In genomic region chr4:151417164-151417571, GRCh38 we compare ENCODE assay signal across 17 cellular contexts. TPM values are rescaled to one million over a fixed set of nuclear protein-coding genes. Genes with fewer than 3 reads are reported as not detected.
DNase-seq lines count a peak whose midpoint lies in the region; ATAC-seq, FAIRE-seq and TF ChIP-seq lines count a peak whose summit lies in the region.
"Had no signal": no experiment of that assay in that cellular context is flagged by ENCODE, and none has a peak within 500 bp of the region (broad histone marks: within the 10 kb centered on the region; RNA-seq: fewer than 3 reads in every experiment).

No MANE protein-coding gene starts in this region.

- SMC1A ChIA-PET in GM12878 (lab: Charles Lee; ENCODE audit: uncharacterized antibody, unreplicated experiment) = no interaction called here

- DNase-seq in DND-41 = no peak
- DNase-seq in IMR-90 = no peak
- DNase-seq in GM12878 (ENCODE audit: low read depth, low spot score) = no peak
- DNase-seq in iPS-NIHi11 (ENCODE audit: low spot score) = no peak
- DNase-seq in foreskin melanocyte = no peak
- no peak for DNase-seq in endodermal cell
- no peak for DNase-seq in central memory CD4-positive, alpha-beta T cell
- DNase-seq: activated naive CD4-positive, alpha-beta T cell; caudate nucleus; NCI-H1930; psoas muscle; stimulated activated CD4-positive, alpha-beta T cell treated with anti-CD3 and anti-CD28 coated beads, Interleukin-1b, Interleukin-23, amount 100 ng/mL, for 48 hours had no signal

- no TSS peak for BruUV-seq in IMR-90 (replicated peaks; lab: Mats Ljungman, UMichigan)
- no TSS peak for BruUV-seq in GM12878 (replicated peaks; lab: Mats Ljungman, UMichigan)

- H3K23ac ChIP-seq in IMR-90 (ENCODE audit: low read depth, low read length) = no peak overlapping the region

- no peak overlapping the region for H3K27ac ChIP-seq in DND-41 (ENCODE audit: low read length)
- no peak overlapping the region for H3K27ac ChIP-seq in IMR-90 (ENCODE audit: insufficient read depth, low read length)
- no peak overlapping the region for H3K27ac ChIP-seq in GM12878 (ENCODE audit: control insufficient read depth, insufficient read depth)
- H3K27ac ChIP-seq in iPS-18a (ENCODE audit: low read length) = peak overlapping the region; percentile 3
- H3K27ac ChIP-seq in endodermal cell (ENCODE audit: low read depth, low read length) = no peak overlapping the region
- H3K27ac ChIP-seq: KMS-11, vagina had no signal

- in situ Hi-C loops in IMR-90 (cut with MboI; ENCODE audit: low sequenced_read_pairs) (no loop called here), GM12878 (cut with MboI) (no loop called here)

- no peak overlapping the region for H2BK5ac ChIP-seq in IMR-90 (ENCODE audit: low read depth, low read length, poor library complexity, severe bottlenecking)

- no peak overlapping the region for H3K27ac Mint-ChIP-seq in endodermal cell
- H3K27ac Mint-ChIP-seq: B cell had no signal

- H3K4ac ChIP-seq in IMR-90 (ENCODE audit: low read depth, low read length) = no peak overlapping the region

- TF ChIP-seq CTCF in DND-41 (IDR thresholded peaks at IDR 0.05; ENCODE audit: borderline replicate concordance, extremely low read depth, low read length, poor library complexity, severe bottlenecking) = no peak
- TF ChIP-seq CTCF in IMR-90 (conservative IDR thresholded peaks at IDR 0.05; ENCODE audit: low read depth, low read length) = no peak
- no peak for TF ChIP-seq CTCF in GM12878 (IDR thresholded peaks at IDR 0.05 in 2 of 3, conservative IDR thresholded peaks at IDR 0.05 in 1 of 3; ENCODE audit: control insufficient read depth in 2 of 3, extremely low read depth in 1 of 3, insufficient read depth in 1 of 3, low read depth in 3 of 3, low read length in 3 of 3)
- TF ChIP-seq CTCF in endodermal cell (conservative IDR thresholded peaks at IDR 0.05) = no peak

- no peak overlapping the region for H3K9ac ChIP-seq in DND-41 (ENCODE audit: low read depth, low read length)
- no peak overlapping the region for H3K9ac ChIP-seq in IMR-90 (ENCODE audit: low read depth, low read length)
- no peak overlapping the region for H3K9ac ChIP-seq in GM12878 (ENCODE audit: control insufficient read depth, insufficient read depth, low read length)
- H3K9ac ChIP-seq in iPS-18a (ENCODE audit: low read length) = no peak overlapping the region
- H3K9ac ChIP-seq in endodermal cell (ENCODE audit: extremely low read depth, low read length, poor library complexity, severe bottlenecking) = no peak overlapping the region
- H3K9ac ChIP-seq: KMS-11 had no signal

- RAD21 ChIA-PET in GM12878 (lab: Charles Lee; ENCODE audit: unreplicated experiment) = no interaction called here

- H3K9me1 ChIP-seq in IMR-90 (ENCODE audit: insufficient read depth, low read length) = peaks cover 3% of the 10 kb centered on the region

- H2BK20ac ChIP-seq in IMR-90 (ENCODE audit: low read depth, low read length) = no peak overlapping the region

- TF ChIP-seq POLR2A in IMR-90 (IDR thresholded peaks at IDR 0.05; ENCODE audit: low read depth, low read length) = no peak
- TF ChIP-seq POLR2A in GM12878 (IDR thresholded peaks at IDR 0.05; ENCODE audit: low read depth, low read length) = no peak

- H4K5ac ChIP-seq in IMR-90 (ENCODE audit: low read depth, low read length) = no peak overlapping the region

- H3K36me3 Mint-ChIP-seq in endodermal cell (ENCODE audit: low read depth) = no peaks in the 10 kb centered on the region

- CTCF ChIA-PET in IMR-90 (lab: Yijun Ruan, JAX) = no interaction called here
- CTCF ChIA-PET in GM12878 (lab: Yijun Ruan, JAX) = no interaction called here

- no peak overlapping the region for H3K56ac ChIP-seq in IMR-90 (ENCODE audit: extremely low read depth, insufficient read depth, low read length)

- no peaks in the 10 kb centered on the region for H3K27me3 Mint-ChIP-seq in endodermal cell (ENCODE audit: insufficient read depth)

- TF ChIP-seq EP300 in GM12878 (IDR thresholded peaks at IDR 0.05; ENCODE audit: borderline replicate concordance in 1 of 2, control insufficient read depth in 1 of 2, low read depth in 2 of 2, low read length in 2 of 2) = no peak

- H3K4me2 ChIP-seq in DND-41 (ENCODE audit: insufficient read depth, low read length) (no peak overlapping the region), IMR-90 (ENCODE audit: low read depth, low read length) (no peak overlapping the region), GM12878 (ENCODE audit: control insufficient read depth, insufficient read depth) (no peak overlapping the region)
- H3K4me2 ChIP-seq: KMS-11 had no signal

- POLR2A ChIA-PET in IMR-90 (lab: Charles Lee; ENCODE audit: unreplicated experiment) = no interaction called here
- POLR2A ChIA-PET in GM12878 (lab: Charles Lee) = no interaction called here

- H2AK5ac ChIP-seq in IMR-90 (ENCODE audit: low read depth, low read length) = 0 out of 2 replicates have a peak overlapping the region, but pooled peaks have one; percentile 56

- H3K4me3 ChIP-seq in DND-41 (ENCODE audit: low read depth in 1 of 2, low read length in 2 of 2) (no peak overlapping the region), IMR-90 (ENCODE audit: insufficient read depth, low read depth, low read length) (no peak overlapping the region), GM12878 (no peak overlapping the region), iPS-18a (ENCODE audit: low read length) (no peak overlapping the region), endodermal cell (ENCODE audit: low read length) (no peak overlapping the region)
- H3K4me3 ChIP-seq: psoas muscle, vagina had no signal

- H3K18ac ChIP-seq in IMR-90 (ENCODE audit: low read depth, low read length) = no peak overlapping the region

- no peak for FAIRE-seq in GM12878 (lab: Jason Lieb, UNC)

- no peak overlapping the region for H2BK15ac ChIP-seq in IMR-90 (ENCODE audit: low read depth, low read length)

- H3K36me3 ChIP-seq in DND-41 (ENCODE audit: insufficient read depth, low read length) (no peaks in the 10 kb centered on the region), IMR-90 (ENCODE audit: control insufficient read depth, insufficient read depth, low read length) (no peaks in the 10 kb centered on the region), GM12878 (ENCODE audit: control insufficient read depth in 2 of 2, insufficient read depth in 2 of 2, low read length in 1 of 2) (no peaks in the 10 kb centered on the region), iPS-18a (ENCODE audit: control insufficient read depth, low read depth, low read length) (no peaks in the 10 kb centered on the region), endodermal cell (ENCODE audit: control insufficient read depth, insufficient read depth, low read length) (no peaks in the 10 kb centered on the region)
- H3K36me3 ChIP-seq: vagina had no signal

- H3K27me3 ChIP-seq in DND-41 (ENCODE audit: insufficient read depth, low read length, poor library complexity) (no peaks in the 10 kb centered on the region), IMR-90 (ENCODE audit: control insufficient read depth, insufficient read depth, low read length) (no peaks in the 10 kb centered on the region), GM12878 (replicated peaks in 1 of 2; ENCODE audit: control insufficient read depth in 2 of 2, insufficient read depth in 2 of 2, low read length in 1 of 2) (no peaks in the 10 kb centered on the region), iPS-18a (ENCODE audit: control insufficient read depth, insufficient read depth, low read length) (no peaks in the 10 kb centered on the region), endodermal cell (ENCODE audit: control insufficient read depth, insufficient read depth, low read length, poor library complexity, severe bottlenecking) (no peaks in the 10 kb centered on the region)
- H3K27me3 ChIP-seq: vagina had no signal

- H3K79me1 ChIP-seq in IMR-90 (ENCODE audit: low read depth in 1 of 2, low read length in 2 of 2) = no peaks in the 10 kb centered on the region

- WGBS in IMR-90 (ENCODE audit: extremely low coverage in 2 of 2, insufficient read length in 1 of 2), 2 experiments = no CpG with 5 or more reads among the region's 5 CpGs
- WGBS in GM12878 (ENCODE audit: insufficient coverage, insufficient replicate concordance, low lambda C conversion rate, missing lambda C conversion rate) = 61% methylated on average over 5 of the region's 5 CpGs
- 93 to 94% methylated on average over 4 to 5 of the region's 5 CpGs for WGBS in endodermal cell (ENCODE audit: insufficient coverage in 1 of 2, insufficient read length in 1 of 2), 2 experiments

- H3K79me2 ChIP-seq in DND-41 (ENCODE audit: insufficient read depth, low read length) (no peaks in the 10 kb centered on the region), GM12878 (ENCODE audit: control insufficient read depth, insufficient read depth, low read length) (no peaks in the 10 kb centered on the region)

- no peak for TF ChIP-seq RAD21 in IMR-90 (IDR thresholded peaks at IDR 0.05; ENCODE audit: low read length)
- TF ChIP-seq RAD21 in GM12878 (IDR thresholded peaks at IDR 0.05; ENCODE audit: insufficient read depth, low read depth, low read length) = no peak

- no peak overlapping the region for H4K91ac ChIP-seq in IMR-90 (ENCODE audit: insufficient read depth, low read depth, low read length)

- no peak overlapping the region for H2AK9ac ChIP-seq in IMR-90 (replicated peaks; ENCODE audit: low read depth, low read length, poor library complexity)

- no peaks in the 10 kb centered on the region for H3K4me1 Mint-ChIP-seq in endodermal cell
- H3K4me1 Mint-ChIP-seq: B cell had no signal

- intact Hi-C loops in IMR-90 (cut with micrococcal nuclease) = no loop called here
- intact Hi-C loops in GM12878 (cut with micrococcal nuclease; ENCODE audit: unreplicated experiment) = no loop called here

- peaks cover 1% of the 10 kb centered on the region for H3K9me3 Mint-ChIP-seq in endodermal cell

- H3K4me3 Mint-ChIP-seq in endodermal cell = no peak overlapping the region
- H3K4me3 Mint-ChIP-seq: B cell had no signal

- H4K20me1 ChIP-seq in DND-41 (ENCODE audit: insufficient read depth, low read length) (no peaks in the 10 kb centered on the region), IMR-90 (ENCODE audit: insufficient read depth, low read length) (no peaks in the 10 kb centered on the region), GM12878 (ENCODE audit: control insufficient read depth, insufficient read depth) (no peaks in the 10 kb centered on the region)

- peak; percentile 62 for ATAC-seq in DND-41 (ENCODE audit: insufficient read depth, low read depth)
- no peak for ATAC-seq in IMR-90 (ENCODE audit: low read depth)
- ATAC-seq in GM12878 = peak; percentile 85

- H2BK120ac ChIP-seq in IMR-90 (ENCODE audit: low read depth, low read length) = peak overlapping the region; percentile 29

- H3K9me3 ChIP-seq in DND-41 (ENCODE audit: insufficient read depth, low read length, severe bottlenecking) (no peaks in the 10 kb centered on the region), IMR-90 (ENCODE audit: control insufficient read depth, insufficient read depth, low read length) (no peaks in the 10 kb centered on the region), GM12878 (replicated peaks; ENCODE audit: control insufficient read depth, insufficient read depth, low read length) (no peaks in the 10 kb centered on the region), iPS-18a (ENCODE audit: control insufficient read depth, low read depth, low read length) (no peaks in the 10 kb centered on the region), endodermal cell (ENCODE audit: control insufficient read depth, low read length) (no peaks in the 10 kb centered on the region)
- H3K9me3 ChIP-seq: psoas muscle, vagina had no signal

- dilution Hi-C loops in IMR-90 (cut with HindIII; ENCODE audit: low sequenced_read_pairs, unreplicated experiment) = no loop called here

- H4K8ac ChIP-seq in IMR-90 (ENCODE audit: low read depth in 2 of 2, low read length in 2 of 2) = no peak overlapping the region

- no peaks in the 10 kb centered on the region for H3K4me1 ChIP-seq in DND-41 (ENCODE audit: insufficient read depth, low read length)
- no peaks in the 10 kb centered on the region; the same call in 1 of the 2 replicates for H3K4me1 ChIP-seq in IMR-90 (ENCODE audit: control insufficient read depth, insufficient read depth, low read length)
- no peaks in the 10 kb centered on the region for H3K4me1 ChIP-seq in GM12878 (ENCODE audit: control insufficient read depth, insufficient read depth, low read length)
- peaks cover 15% of the 10 kb centered on the region for H3K4me1 ChIP-seq in iPS-18a (ENCODE audit: control insufficient read depth, low read depth, low read length)
- no peaks in the 10 kb centered on the region for H3K4me1 ChIP-seq in endodermal cell (ENCODE audit: control insufficient read depth, insufficient read depth, low read length)
- H3K4me1 ChIP-seq: vagina had no signal

- no peak overlapping the region for H3K14ac ChIP-seq in IMR-90 (replicated peaks; ENCODE audit: low read depth, low read length)

- no peak overlapping the region for H2AFZ ChIP-seq in DND-41 (ENCODE audit: low read depth, low read length)
- H2AFZ ChIP-seq in IMR-90 (replicated peaks; ENCODE audit: low read length, poor library complexity) = no peak overlapping the region
- no peak overlapping the region for H2AFZ ChIP-seq in GM12878 (ENCODE audit: control insufficient read depth, low read depth, low read length)

RNA-seq across cellular contexts. Expression of gene FHIP1A, which starts 8.2 kb away (rescaled TPM):
- total RNA-seq in IMR-90 (2012; rRNA removed) = under 0.01 and 0.18 TPM in 2 replicates
- polyA plus RNA-seq in IMR-90 (2012; rRNA removed) = 0.02 and 0.04 TPM in 2 replicates
- 0.01 and 0.02 TPM in 2 replicates for polyA plus RNA-seq in IMR-90 (2012; cell fraction: cytosol; rRNA removed)
- 0.06 TPM in 1 of 2 replicates, not detected in the other for polyA plus RNA-seq in IMR-90 (2012; cell fraction: nucleus; rRNA removed; ENCODE audit: low replicate concordance)
- 28.2 and 28.4 TPM in 2 replicates for total RNA-seq in GM12878 (2013; cell fraction: nucleolus; rRNA removed)
- total RNA-seq in GM12878 (2014; rRNA removed) = 0.05 and 0.11 TPM in 2 replicates
- total RNA-seq in GM12878 (2014; rRNA removed; fragmentation: Illumina TruSeq; extraction: Trizol) = 0.09 and 0.13 TPM in 2 replicates
- 0.28 and 0.40 TPM in 2 replicates for total RNA-seq in GM12878 (2021)
- 0.18 TPM for polyA plus RNA-seq in GM12878 (2011; ENCODE audit: low read depth)
- 5.5 and 5.9 TPM in 2 replicates for polyA plus RNA-seq in GM12878 (2011; rRNA removed)
- 4.0 and 5.1 TPM in 2 replicates for polyA plus RNA-seq in GM12878 (2011; cell fraction: cytosol; rRNA removed)
- polyA plus RNA-seq in GM12878 (2011; cell fraction: nucleus; rRNA removed) = 13.4 and 17.3 TPM in 2 replicates
- polyA plus RNA-seq in GM12878 (2012) = 0.07 and 0.20 TPM in 2 replicates
- 0.09 and 0.29 TPM in 2 replicates for polyA plus RNA-seq in GM12878 (2014; fragmentation: Illumina TruSeq; extraction: Trizol)
- polyA plus RNA-seq in GM12878 (2014; fragmentation: Nextera tagmentation; extraction: Ambion mirVana) = under 1 TPM; 0.02 to 0.06 TPM
- 0.18 and 0.27 TPM in 2 replicates for polyA plus RNA-seq in GM12878 (2014; rRNA removed)
- under 1 TPM in 1 of 2 experiments, not detected in 1; 0.17 TPM for polyA plus RNA-seq in GM12878 (2016; fragmentation: Nextera tagmentation; extraction: Ambion mirVana)
- polyA minus RNA-seq in GM12878 (2011; rRNA and poly(A)+ RNA removed) = 15.2 and 16.4 TPM in 2 replicates
- polyA minus RNA-seq in GM12878 (2011; cell fraction: cytosol; rRNA and poly(A)+ RNA removed) = 4.1 and 4.4 TPM in 2 replicates
- polyA minus RNA-seq in GM12878 (2011; cell fraction: nucleus; rRNA and poly(A)+ RNA removed) = 25.8 and 31.5 TPM in 2 replicates
- 10 to 100 TPM; 18.9 to 29.2 TPM for total RNA-seq in endodermal cell
- 2.3 TPM for polyA plus RNA-seq in endodermal cell (2013, experiment 1 of 2)
- polyA plus RNA-seq in endodermal cell (2013, experiment 2 of 2) = 1.8 TPM
- total RNA-seq: activated CD8-positive, alpha-beta memory T cell treated with anti-CD3 and anti-CD28 coated beads for 36 hours had no signal
